Comparison of ENCODE assay signal across 8 cellular contexts in the genomic region with DNA sequence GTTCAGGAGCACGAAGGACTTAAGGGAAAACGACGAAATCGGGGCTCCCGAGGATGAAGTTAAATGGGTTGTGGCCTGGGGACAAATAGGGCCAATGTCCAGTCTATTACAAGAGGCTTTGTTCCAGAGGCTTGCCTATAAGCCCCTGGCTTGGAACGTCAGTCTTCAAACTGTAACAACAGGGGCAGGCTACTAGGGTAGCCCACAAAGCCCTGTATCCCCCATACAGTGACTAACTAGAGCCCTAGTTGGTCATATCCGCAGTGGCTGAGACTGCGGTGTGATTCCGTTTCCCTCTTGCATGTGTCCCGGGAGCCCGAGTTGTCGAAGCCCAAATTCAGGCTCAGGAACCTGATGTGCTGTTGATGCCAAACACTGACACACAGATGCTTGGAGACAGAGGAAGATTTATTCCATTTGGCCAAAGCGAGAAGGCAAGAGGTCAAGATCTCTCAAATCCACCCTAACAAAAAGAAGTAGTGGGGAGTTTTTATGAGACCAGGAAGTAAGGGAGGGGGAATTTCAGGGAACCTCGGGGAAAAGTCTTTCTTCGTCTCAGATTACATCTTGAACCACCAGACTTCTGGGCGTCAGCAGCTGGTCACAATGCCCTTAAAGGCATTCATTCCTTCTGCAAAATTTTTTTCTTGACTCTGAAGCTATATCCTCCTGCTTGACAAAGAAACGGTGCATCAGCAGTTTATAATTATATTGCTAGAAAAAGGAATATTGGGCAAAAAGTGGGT. TPM values are rescaled to one million over a fixed set of nuclear protein-coding genes. Genes with fewer than 3 reads are reported as not detected.
DNase-seq lines count a peak whose midpoint lies in the region; ATAC-seq, FAIRE-seq and TF ChIP-seq lines count a peak whose summit lies in the region.

No MANE protein-coding gene starts in this region.

- no peak for TF ChIP-seq CTCF in choroid plexus epithelial cell (conservative IDR thresholded peaks at IDR 0.05; ENCODE audit: low read depth, low read length)

- no peak for FAIRE-seq in HTR-8/SVneo (lab: Jason Lieb, UNC)

- H3K27me3 ChIP-seq in layer of hippocampus (ENCODE audit: control insufficient read depth, insufficient read depth, low read length), result no peaks in the 10 kb centered on the region

- H3K4me3 ChIP-seq in choroid plexus epithelial cell (ENCODE audit: low read depth, low read length), result peak overlapping the region; percentile 88

- DNase-seq in Daoy (ENCODE audit: low read depth) (peak; percentile 81), HTR-8/SVneo (ENCODE audit: insufficient read length, low spot score) (peak; percentile 51), choroid plexus epithelial cell (ENCODE audit: low read depth) (peak; percentile 73), HuH-7 (ENCODE audit: low spot score) (no peak)
- peak; percentile 61 for DNase-seq in activated CD4-positive, CD25-positive, alpha-beta regulatory T cell treated with anti-CD3 and anti-CD28 coated beads, Interleukin-2, amount 50 U/mL, for 72 hours
- DNase-seq in stimulated activated CD4-positive, alpha-beta T cell treated with anti-CD3 and anti-CD28 coated beads, Interleukin-2, amount 100 ng/mL, for 48 hours, result peak; percentile 47 to 50

- H3K27ac ChIP-seq in layer of hippocampus (ENCODE audit: low read depth, low read length), result peak overlapping the region; percentile 81

- ATAC-seq in GM18517 (IDR thresholded peaks at IDR 0.05; ENCODE audit: unreplicated experiment), result no peak

RNA-seq across cellular contexts. Expression of a gene that starts 0.8 kb away (rescaled TPM):
- 18.2 and 24.5 TPM in 2 replicates for total RNA-seq in Daoy (2014; rRNA removed; shearing (Covaris generic))

RNA-seq across cellular contexts. Expression of a gene that starts 49.4 kb away (rescaled TPM):
- not detected in 2 replicates for total RNA-seq in Daoy (2014; rRNA removed; shearing (Covaris generic))
